ENCODE assay signal across 1 cellular context in the genomic region with DNA sequence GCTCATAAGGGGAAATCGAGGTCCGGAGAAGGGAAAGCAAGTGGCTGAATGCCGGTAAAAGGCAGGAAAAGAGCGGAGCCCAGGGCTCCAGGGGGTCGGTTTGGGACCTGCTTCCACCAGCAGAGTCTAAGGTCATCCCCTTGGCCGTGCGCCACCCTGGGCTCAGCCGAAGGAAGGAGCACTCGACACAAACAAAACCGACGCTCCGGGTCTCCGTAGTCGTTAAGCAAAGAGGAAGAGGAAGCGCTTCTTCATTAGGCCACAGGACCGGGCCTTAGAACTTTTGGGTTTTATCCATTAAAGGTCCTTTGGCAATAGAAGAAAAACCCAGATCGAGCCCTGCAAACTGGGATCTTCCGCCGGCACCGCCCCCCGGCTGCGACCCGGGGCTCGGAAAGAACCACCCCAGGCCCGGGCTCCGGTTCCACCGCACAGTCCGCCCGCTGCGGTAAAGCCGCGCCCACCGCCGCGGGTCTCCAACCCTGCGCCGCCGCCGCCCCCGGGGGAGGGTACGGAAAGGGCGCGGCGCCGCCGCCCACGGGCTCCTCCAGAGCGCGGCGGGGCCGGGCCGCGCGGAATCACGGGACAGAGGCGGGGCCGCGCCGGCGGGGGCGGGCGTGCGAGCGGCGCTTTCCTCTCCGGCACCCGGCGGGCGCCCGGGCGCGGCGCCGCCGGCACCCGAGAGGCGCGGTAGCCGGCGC.
TF ChIP-seq lines count a peak whose summit lies in the region.

A gene (plus strand): TSS at position 629 of the 701 bp plus-strand sequence. CDS start 189 bp downstream, outside the sequence.

TF ChIP-seq in HepG2, 621 proteins besides CTCF, POLR2A, EP300 and RAD21 (continued from another document and continues in another):
- no peak for TF ChIP-seq GABPA (IDR thresholded peaks at IDR 0.05; ENCODE audit: low read depth, low read length)
- TF ChIP-seq GABPA (CRISPR knock-in tag; IDR thresholded peaks at IDR 0.05; ENCODE audit: low read depth): no peak; the same call in 1 of the 2 replicates
- TF ChIP-seq, protein P1, sequence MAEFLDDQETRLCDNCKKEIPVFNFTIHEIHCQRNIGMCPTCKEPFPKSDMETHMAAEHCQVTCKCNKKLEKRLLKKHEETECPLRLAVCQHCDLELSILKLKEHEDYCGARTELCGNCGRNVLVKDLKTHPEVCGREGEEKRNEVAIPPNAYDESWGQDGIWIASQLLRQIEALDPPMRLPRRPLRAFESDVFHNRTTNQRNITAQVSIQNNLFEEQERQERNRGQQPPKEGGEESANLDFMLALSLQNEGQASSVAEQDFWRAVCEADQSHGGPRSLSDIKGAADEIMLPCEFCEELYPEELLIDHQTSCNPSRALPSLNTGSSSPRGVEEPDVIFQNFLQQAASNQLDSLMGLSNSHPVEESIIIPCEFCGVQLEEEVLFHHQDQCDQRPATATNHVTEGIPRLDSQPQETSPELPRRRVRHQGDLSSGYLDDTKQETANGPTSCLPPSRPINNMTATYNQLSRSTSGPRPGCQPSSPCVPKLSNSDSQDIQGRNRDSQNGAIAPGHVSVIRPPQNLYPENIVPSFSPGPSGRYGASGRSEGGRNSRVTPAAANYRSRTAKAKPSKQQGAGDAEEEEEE (CRISPR knock-in tag; IDR thresholded peaks at IDR 0.05; ENCODE audit: borderline replicate concordance): no peak
- TF ChIP-seq ZNF44 (CRISPR knock-in tag; IDR thresholded peaks at IDR 0.05): 0 out of 2 replicates have a peak, but pooled peaks have one; percentile 12
- TF ChIP-seq, protein P2, sequence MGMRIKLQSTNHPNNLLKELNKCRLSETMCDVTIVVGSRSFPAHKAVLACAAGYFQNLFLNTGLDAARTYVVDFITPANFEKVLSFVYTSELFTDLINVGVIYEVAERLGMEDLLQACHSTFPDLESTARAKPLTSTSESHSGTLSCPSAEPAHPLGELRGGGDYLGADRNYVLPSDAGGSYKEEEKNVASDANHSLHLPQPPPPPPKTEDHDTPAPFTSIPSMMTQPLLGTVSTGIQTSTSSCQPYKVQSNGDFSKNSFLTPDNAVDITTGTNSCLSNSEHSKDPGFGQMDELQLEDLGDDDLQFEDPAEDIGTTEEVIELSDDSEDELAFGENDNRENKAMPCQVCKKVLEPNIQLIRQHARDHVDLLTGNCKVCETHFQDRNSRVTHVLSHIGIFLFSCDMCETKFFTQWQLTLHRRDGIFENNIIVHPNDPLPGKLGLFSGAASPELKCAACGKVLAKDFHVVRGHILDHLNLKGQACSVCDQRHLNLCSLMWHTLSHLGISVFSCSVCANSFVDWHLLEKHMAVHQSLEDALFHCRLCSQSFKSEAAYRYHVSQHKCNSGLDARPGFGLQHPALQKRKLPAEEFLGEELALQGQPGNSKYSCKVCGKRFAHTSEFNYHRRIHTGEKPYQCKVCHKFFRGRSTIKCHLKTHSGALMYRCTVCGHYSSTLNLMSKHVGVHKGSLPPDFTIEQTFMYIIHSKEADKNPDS (CRISPR knock-in tag; IDR thresholded peaks at IDR 0.05): no peak
- TF ChIP-seq ZNF510 (CRISPR knock-in tag; IDR thresholded peaks at IDR 0.05; ENCODE audit: low read depth): 0 out of 2 replicates have a peak, but pooled peaks have one; percentile 50
- TF ChIP-seq, protein P3, sequence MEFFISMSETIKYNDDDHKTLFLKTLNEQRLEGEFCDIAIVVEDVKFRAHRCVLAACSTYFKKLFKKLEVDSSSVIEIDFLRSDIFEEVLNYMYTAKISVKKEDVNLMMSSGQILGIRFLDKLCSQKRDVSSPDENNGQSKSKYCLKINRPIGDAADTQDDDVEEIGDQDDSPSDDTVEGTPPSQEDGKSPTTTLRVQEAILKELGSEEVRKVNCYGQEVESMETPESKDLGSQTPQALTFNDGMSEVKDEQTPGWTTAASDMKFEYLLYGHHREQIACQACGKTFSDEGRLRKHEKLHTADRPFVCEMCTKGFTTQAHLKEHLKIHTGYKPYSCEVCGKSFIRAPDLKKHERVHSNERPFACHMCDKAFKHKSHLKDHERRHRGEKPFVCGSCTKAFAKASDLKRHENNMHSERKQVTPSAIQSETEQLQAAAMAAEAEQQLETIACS (CRISPR knock-in tag; IDR thresholded peaks at IDR 0.05): 0 out of 2 replicates have a peak, but pooled peaks have one; percentile 25
- 0 out of 2 replicates have a peak, but pooled peaks have one; percentile 71 for TF ChIP-seq ZNF891 (CRISPR knock-in tag; IDR thresholded peaks at IDR 0.05)
- no peak for TF ChIP-seq SUZ12 (IDR thresholded peaks at IDR 0.05; ENCODE audit: low read depth, low read length)
- no peak for TF ChIP-seq ZNF589 (CRISPR knock-in tag; conservative IDR thresholded peaks at IDR 0.05)
- TF ChIP-seq NCOA2 (CRISPR knock-in tag; IDR thresholded peaks at IDR 0.05): no peak
- TF ChIP-seq, protein P4, sequence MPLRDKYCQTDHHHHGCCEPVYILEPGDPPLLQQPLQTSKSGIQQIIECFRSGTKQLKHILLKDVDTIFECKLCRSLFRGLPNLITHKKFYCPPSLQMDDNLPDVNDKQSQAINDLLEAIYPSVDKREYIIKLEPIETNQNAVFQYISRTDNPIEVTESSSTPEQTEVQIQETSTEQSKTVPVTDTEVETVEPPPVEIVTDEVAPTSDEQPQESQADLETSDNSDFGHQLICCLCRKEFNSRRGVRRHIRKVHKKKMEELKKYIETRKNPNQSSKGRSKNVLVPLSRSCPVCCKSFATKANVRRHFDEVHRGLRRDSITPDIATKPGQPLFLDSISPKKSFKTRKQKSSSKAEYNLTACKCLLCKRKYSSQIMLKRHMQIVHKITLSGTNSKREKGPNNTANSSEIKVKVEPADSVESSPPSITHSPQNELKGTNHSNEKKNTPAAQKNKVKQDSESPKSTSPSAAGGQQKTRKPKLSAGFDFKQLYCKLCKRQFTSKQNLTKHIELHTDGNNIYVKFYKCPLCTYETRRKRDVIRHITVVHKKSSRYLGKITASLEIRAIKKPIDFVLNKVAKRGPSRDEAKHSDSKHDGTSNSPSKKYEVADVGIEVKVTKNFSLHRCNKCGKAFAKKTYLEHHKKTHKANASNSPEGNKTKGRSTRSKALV (CRISPR knock-in tag; IDR thresholded peaks at IDR 0.05): peak; percentile 64; the same call in 1 of the 2 replicates
- TF ChIP-seq, protein P5, sequence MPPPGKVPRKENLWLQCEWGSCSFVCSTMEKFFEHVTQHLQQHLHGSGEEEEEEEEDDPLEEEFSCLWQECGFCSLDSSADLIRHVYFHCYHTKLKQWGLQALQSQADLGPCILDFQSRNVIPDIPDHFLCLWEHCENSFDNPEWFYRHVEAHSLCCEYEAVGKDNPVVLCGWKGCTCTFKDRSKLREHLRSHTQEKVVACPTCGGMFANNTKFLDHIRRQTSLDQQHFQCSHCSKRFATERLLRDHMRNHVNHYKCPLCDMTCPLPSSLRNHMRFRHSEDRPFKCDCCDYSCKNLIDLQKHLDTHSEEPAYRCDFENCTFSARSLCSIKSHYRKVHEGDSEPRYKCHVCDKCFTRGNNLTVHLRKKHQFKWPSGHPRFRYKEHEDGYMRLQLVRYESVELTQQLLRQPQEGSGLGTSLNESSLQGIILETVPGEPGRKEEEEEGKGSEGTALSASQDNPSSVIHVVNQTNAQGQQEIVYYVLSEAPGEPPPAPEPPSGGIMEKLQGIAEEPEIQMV (CRISPR knock-in tag; IDR thresholded peaks at IDR 0.05; ENCODE audit: low read depth): 0 out of 2 replicates have a peak, but pooled peaks have one; percentile 52
- TF ChIP-seq PHF8 (CRISPR knock-in tag; IDR thresholded peaks at IDR 0.05): peak; percentile 27
- no peak; the same call in 1 of the 2 replicates for TF ChIP-seq MAZ (IDR thresholded peaks at IDR 0.05; ENCODE audit: borderline replicate concordance, low read depth, low read length)
- peak; percentile 61; the same call in 1 of the 2 replicates for TF ChIP-seq MAZ (CRISPR knock-in tag; IDR thresholded peaks at IDR 0.05; ENCODE audit: low read depth)
- 0 out of 2 replicates have a peak, but pooled peaks have one; percentile 20 for TF ChIP-seq ZKSCAN8 (CRISPR knock-in tag; IDR thresholded peaks at IDR 0.05; ENCODE audit: borderline replicate concordance)
- peak; percentile 30; the same call in 1 of the 2 replicates for TF ChIP-seq NAIF1 (CRISPR knock-in tag; IDR thresholded peaks at IDR 0.05; ENCODE audit: borderline replicate concordance)
- 0 out of 2 replicates have a peak, but pooled peaks have one; percentile 29 for TF ChIP-seq KDM5A (IDR thresholded peaks at IDR 0.05; ENCODE audit: borderline replicate concordance, low read length)
- TF ChIP-seq, protein P6, sequence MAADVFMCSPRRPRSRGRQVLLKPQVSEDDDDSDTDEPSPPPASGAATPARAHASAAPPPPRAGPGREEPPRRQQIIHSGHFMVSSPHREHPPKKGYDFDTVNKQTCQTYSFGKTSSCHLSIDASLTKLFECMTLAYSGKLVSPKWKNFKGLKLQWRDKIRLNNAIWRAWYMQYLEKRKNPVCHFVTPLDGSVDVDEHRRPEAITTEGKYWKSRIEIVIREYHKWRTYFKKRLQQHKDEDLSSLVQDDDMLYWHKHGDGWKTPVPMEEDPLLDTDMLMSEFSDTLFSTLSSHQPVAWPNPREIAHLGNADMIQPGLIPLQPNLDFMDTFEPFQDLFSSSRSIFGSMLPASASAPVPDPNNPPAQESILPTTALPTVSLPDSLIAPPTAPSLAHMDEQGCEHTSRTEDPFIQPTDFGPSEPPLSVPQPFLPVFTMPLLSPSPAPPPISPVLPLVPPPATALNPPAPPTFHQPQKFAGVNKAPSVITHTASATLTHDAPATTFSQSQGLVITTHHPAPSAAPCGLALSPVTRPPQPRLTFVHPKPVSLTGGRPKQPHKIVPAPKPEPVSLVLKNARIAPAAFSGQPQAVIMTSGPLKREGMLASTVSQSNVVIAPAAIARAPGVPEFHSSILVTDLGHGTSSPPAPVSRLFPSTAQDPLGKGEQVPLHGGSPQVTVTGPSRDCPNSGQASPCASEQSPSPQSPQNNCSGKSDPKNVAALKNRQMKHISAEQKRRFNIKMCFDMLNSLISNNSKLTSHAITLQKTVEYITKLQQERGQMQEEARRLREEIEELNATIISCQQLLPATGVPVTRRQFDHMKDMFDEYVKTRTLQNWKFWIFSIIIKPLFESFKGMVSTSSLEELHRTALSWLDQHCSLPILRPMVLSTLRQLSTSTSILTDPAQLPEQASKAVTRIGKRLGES (CRISPR knock-in tag; IDR thresholded peaks at IDR 0.05; ENCODE audit: borderline replicate concordance): no peak
- peak; percentile 42; the same call in 1 of the 2 replicates for TF ChIP-seq ZNF543 (CRISPR knock-in tag; IDR thresholded peaks at IDR 0.05)
- TF ChIP-seq ZNF816 (CRISPR knock-in tag; IDR thresholded peaks at IDR 0.05; ENCODE audit: borderline replicate concordance): 0 out of 2 replicates have a peak, but pooled peaks have one; percentile 57
- 0 out of 2 replicates have a peak, but pooled peaks have one; percentile 56 for TF ChIP-seq RELA (CRISPR knock-in tag; IDR thresholded peaks at IDR 0.05)
- TF ChIP-seq, protein P7, sequence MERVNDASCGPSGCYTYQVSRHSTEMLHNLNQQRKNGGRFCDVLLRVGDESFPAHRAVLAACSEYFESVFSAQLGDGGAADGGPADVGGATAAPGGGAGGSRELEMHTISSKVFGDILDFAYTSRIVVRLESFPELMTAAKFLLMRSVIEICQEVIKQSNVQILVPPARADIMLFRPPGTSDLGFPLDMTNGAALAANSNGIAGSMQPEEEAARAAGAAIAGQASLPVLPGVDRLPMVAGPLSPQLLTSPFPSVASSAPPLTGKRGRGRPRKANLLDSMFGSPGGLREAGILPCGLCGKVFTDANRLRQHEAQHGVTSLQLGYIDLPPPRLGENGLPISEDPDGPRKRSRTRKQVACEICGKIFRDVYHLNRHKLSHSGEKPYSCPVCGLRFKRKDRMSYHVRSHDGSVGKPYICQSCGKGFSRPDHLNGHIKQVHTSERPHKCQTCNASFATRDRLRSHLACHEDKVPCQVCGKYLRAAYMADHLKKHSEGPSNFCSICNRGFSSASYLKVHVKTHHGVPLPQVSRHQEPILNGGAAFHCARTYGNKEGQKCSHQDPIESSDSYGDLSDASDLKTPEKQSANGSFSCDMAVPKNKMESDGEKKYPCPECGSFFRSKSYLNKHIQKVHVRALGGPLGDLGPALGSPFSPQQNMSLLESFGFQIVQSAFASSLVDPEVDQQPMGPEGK (CRISPR knock-in tag; IDR thresholded peaks at IDR 0.05): peak; percentile 53; the same call in 1 of the 2 replicates
- TF ChIP-seq ZNF264 (CRISPR knock-in tag; IDR thresholded peaks at IDR 0.05): no peak
- TF ChIP-seq ZNF468 (CRISPR knock-in tag; IDR thresholded peaks at IDR 0.05): no peak
- TF ChIP-seq, protein P8, sequence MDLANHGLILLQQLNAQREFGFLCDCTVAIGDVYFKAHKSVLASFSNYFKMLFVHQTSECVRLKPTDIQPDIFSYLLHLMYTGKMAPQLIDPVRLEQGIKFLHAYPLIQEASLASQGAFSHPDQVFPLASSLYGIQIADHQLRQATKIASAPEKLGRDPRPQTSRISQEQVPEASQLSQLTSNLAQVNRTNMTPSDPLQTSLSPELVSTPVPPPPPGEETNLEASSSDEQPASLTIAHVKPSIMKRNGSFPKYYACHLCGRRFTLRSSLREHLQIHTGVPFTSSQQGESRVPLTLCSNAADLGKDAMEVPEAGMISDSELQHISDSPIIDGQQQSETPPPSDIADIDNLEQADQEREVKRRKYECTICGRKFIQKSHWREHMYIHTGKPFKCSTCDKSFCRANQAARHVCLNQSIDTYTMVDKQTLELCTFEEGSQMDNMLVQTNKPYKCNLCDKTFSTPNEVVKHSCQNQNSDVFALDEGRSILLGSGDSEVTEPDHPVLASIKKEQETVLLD (CRISPR knock-in tag; IDR thresholded peaks at IDR 0.05; ENCODE audit: low read depth): peak; percentile 96
- no peak for TF ChIP-seq FLYWCH1 (CRISPR knock-in tag; IDR thresholded peaks at IDR 0.05)
- TF ChIP-seq EED (CRISPR knock-in tag; IDR thresholded peaks at IDR 0.05): peak; percentile 95; the same call in 1 of the 2 replicates
- TF ChIP-seq, protein P9, sequence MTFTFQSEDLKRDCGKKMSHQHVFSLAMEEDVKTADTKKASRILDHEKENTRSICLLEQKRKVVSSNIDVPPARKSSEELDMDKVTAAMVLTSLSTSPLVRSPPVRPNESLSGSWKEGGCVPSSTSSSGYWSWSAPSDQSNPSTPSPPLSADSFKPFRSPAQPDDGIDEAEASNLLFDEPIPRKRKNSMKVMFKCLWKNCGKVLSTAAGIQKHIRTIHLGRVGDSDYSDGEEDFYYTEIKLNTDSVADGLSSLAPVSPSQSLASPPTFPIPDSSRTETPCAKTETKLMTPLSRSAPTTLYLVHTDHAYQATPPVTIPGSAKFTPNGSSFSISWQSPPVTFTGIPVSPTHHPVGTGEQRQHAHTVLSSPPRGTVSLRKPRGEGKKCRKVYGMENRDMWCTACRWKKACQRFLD (CRISPR knock-in tag; IDR thresholded peaks at IDR 0.05; ENCODE audit: borderline replicate concordance): no peak
- no peak for TF ChIP-seq ZSCAN29 (CRISPR knock-in tag; conservative IDR thresholded peaks at IDR 0.05)
- TF ChIP-seq ZNF616 (CRISPR knock-in tag; IDR thresholded peaks at IDR 0.05; ENCODE audit: low read depth): no peak
- TF ChIP-seq GZF1 (CRISPR knock-in tag; IDR thresholded peaks at IDR 0.05): 0 out of 2 replicates have a peak, but pooled peaks have one; percentile 12
- no peak for TF ChIP-seq ZNF460 (CRISPR knock-in tag; IDR thresholded peaks at IDR 0.05; ENCODE audit: borderline replicate concordance)
- TF ChIP-seq ZNF782 (CRISPR knock-in tag; IDR thresholded peaks at IDR 0.05; ENCODE audit: borderline replicate concordance): peak; percentile 73; the same call in 1 of the 2 replicates
